ENCODE assay signal across 10 cellular contexts in the genomic region with DNA sequence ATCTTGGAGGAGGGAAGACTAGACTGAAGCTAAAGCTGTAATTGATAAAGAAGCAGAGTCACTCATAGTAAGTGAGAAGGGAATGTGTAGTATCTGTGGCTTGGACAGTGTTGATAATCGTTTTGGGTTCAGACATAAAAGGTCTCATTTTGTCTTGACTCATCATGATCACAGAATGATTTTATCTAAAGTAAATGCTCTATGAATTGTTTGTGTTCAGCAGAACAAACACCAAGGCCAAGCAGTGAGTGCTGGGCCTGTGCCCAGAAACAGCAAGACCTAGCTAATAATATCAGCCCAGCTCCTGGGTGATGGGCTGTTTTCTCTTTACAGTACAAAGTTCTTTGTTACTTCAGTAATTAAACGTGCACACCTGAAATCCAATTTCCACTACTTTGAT. TPM values are rescaled to one million over a fixed set of nuclear protein-coding genes. Genes with fewer than 3 reads are reported as not detected.
DNase-seq lines count a peak whose midpoint lies in the region; ATAC-seq and TF ChIP-seq lines count a peak whose summit lies in the region.
"Had no signal": no experiment of that assay in that cellular context is flagged by ENCODE, and none has a peak within 500 bp of the region (broad histone marks: within the 10 kb centered on the region; RNA-seq: fewer than 3 reads in every experiment).

No MANE protein-coding gene starts in this region.

- no peaks in the 10 kb centered on the region for H3K9me3 ChIP-seq in mucosa of descending colon

- no peaks in the 10 kb centered on the region for H3K27me3 Mint-ChIP-seq in effector memory CD8-positive, alpha-beta T cell
- peaks cover 3% of the 10 kb centered on the region for H3K27me3 Mint-ChIP-seq in activated CD8-positive, alpha-beta T cell treated with anti-CD3 and anti-CD28 coated beads for 36 hours
- H3K27me3 Mint-ChIP-seq: activated naive CD4-positive, alpha-beta T cell treated with anti-CD3 and anti-CD28 coated beads, Interleukin-2, amount 50 U/mL, for 24 hours; T-helper 17 cell had no signal

- no peak overlapping the region for H3K4me3 ChIP-seq in AG10803 (ENCODE audit: low read length)
- no peak overlapping the region for H3K4me3 ChIP-seq in mucosa of descending colon

- H3K27ac Mint-ChIP-seq in effector memory CD8-positive, alpha-beta T cell, result no peak overlapping the region
- H3K27ac Mint-ChIP-seq in activated CD8-positive, alpha-beta T cell treated with anti-CD3 and anti-CD28 coated beads for 36 hours, result no peak overlapping the region
- H3K27ac Mint-ChIP-seq: activated naive CD4-positive, alpha-beta T cell treated with anti-CD3 and anti-CD28 coated beads, Interleukin-2, amount 50 U/mL, for 24 hours; T-helper 17 cell had no signal

- CTCF ChIA-PET in activated CD8-positive, alpha-beta T cell treated with anti-CD3 and anti-CD28 coated beads for 36 hours (lab: Charles Lee), result no interaction called here

- peaks cover 3% of the 10 kb centered on the region for H3K4me1 ChIP-seq in mucosa of descending colon (ENCODE audit: low read depth)

- no peak overlapping the region for H3K4me3 Mint-ChIP-seq in effector memory CD8-positive, alpha-beta T cell
- no peak overlapping the region for H3K4me3 Mint-ChIP-seq in activated CD8-positive, alpha-beta T cell treated with anti-CD3 and anti-CD28 coated beads for 36 hours
- H3K4me3 Mint-ChIP-seq: activated naive CD4-positive, alpha-beta T cell treated with anti-CD3 and anti-CD28 coated beads, Interleukin-2, amount 50 U/mL, for 24 hours; T-helper 17 cell had no signal

- H3K36me3 ChIP-seq in mucosa of descending colon (ENCODE audit: low read depth), result no peaks in the 10 kb centered on the region

- ATAC-seq in mucosa of descending colon, result peak; percentile 61
- no peak for ATAC-seq in effector memory CD8-positive, alpha-beta T cell (replicated peaks)
- no peak for ATAC-seq in activated CD8-positive, alpha-beta T cell treated with anti-CD3 and anti-CD28 coated beads for 36 hours
- ATAC-seq: T-helper 17 cell had no signal

- H3K9me3 Mint-ChIP-seq in effector memory CD8-positive, alpha-beta T cell, result peaks cover 16 to 28% of the 10 kb centered on the region in 2 donors
- no peaks in the 10 kb centered on the region for H3K9me3 Mint-ChIP-seq in activated CD8-positive, alpha-beta T cell treated with anti-CD3 and anti-CD28 coated beads for 36 hours

- intact Hi-C loops in mucosa of descending colon (cut with DNase I, micrococcal nuclease), result no loop called here
- intact Hi-C loops in activated CD8-positive, alpha-beta T cell treated with anti-CD3 and anti-CD28 coated beads for 36 hours (cut with micrococcal nuclease), result no loop called here

- DNase-seq in AG10803 (ENCODE audit: low read depth) (peak; percentile 45), NCI-H128 (lab: John Stamatoyannopoulos, UW; ENCODE audit: unreplicated experiment) (peak; percentile 17), cerebellar cortex (ENCODE audit: low spot score) (peak; percentile 76), mucosa of descending colon (peak in 2 of 3 donors; percentile 14 to 27), RPMI8226 (no peak), NCI-H82 treated with DMSO at 0.1 percent for 48 hours (lab: John Stamatoyannopoulos, UW; ENCODE audit: unreplicated experiment) (no peak)
- DNase-seq in effector memory CD8-positive, alpha-beta T cell, result no peak
- no peak for DNase-seq in activated CD8-positive, alpha-beta T cell treated with anti-CD3 and anti-CD28 coated beads for 36 hours
- DNase-seq: T-helper 17 cell had no signal

- no peaks in the 10 kb centered on the region for H3K36me3 Mint-ChIP-seq in effector memory CD8-positive, alpha-beta T cell (ENCODE audit: insufficient read depth)
- H3K36me3 Mint-ChIP-seq in activated CD8-positive, alpha-beta T cell treated with anti-CD3 and anti-CD28 coated beads for 36 hours (ENCODE audit: low read depth), result no peaks in the 10 kb centered on the region
- H3K36me3 Mint-ChIP-seq: activated naive CD4-positive, alpha-beta T cell treated with anti-CD3 and anti-CD28 coated beads, Interleukin-2, amount 50 U/mL, for 24 hours had no signal

- no peak for TF ChIP-seq CTCF in AG10803 (conservative IDR thresholded peaks at IDR 0.05; ENCODE audit: low read length)
- TF ChIP-seq CTCF in mucosa of descending colon (IDR thresholded peaks at IDR 0.05), result no peak
- TF ChIP-seq CTCF in activated CD8-positive, alpha-beta T cell treated with anti-CD3 and anti-CD28 coated beads for 36 hours (IDR thresholded peaks at IDR 0.05), result no peak

- POLR2A ChIA-PET in activated CD8-positive, alpha-beta T cell treated with anti-CD3 and anti-CD28 coated beads for 36 hours (lab: Charles Lee), result no interaction called here

- H3K4me1 Mint-ChIP-seq in effector memory CD8-positive, alpha-beta T cell (ENCODE audit: low read depth in 2 of 2), result no peaks in the 10 kb centered on the region
- H3K4me1 Mint-ChIP-seq in activated CD8-positive, alpha-beta T cell treated with anti-CD3 and anti-CD28 coated beads for 36 hours (ENCODE audit: low read depth), result no peaks in the 10 kb centered on the region
- H3K4me1 Mint-ChIP-seq: activated naive CD4-positive, alpha-beta T cell treated with anti-CD3 and anti-CD28 coated beads, Interleukin-2, amount 50 U/mL, for 24 hours; T-helper 17 cell had no signal

RNA-seq across cellular contexts. Expression of a gene that starts 26.7 kb away (rescaled TPM):
- 10 to 100 TPM; 18.4 to 34.4 (median 25.0) TPM for total RNA-seq in mucosa of descending colon
- not detected for total RNA-seq in activated CD8-positive, alpha-beta T cell treated with anti-CD3 and anti-CD28 coated beads for 36 hours

Comparison
In these comparisons a context has a peak if more than half of its experiments do, and no peak if none do; other contexts are left out.
1. DNase-seq: peak in AG10803 (single experiment), NCI-H128 (single experiment), cerebellar cortex (single experiment) and mucosa of descending colon (2 of 3); none in RPMI8226 (single experiment), NCI-H82 treated with DMSO at 0.1 percent for 48 hours (single experiment), effector memory CD8-positive, alpha-beta T cell (0 of 3) and activated CD8-positive, alpha-beta T cell treated with anti-CD3 and anti-CD28 coated beads for 36 hours (single experiment).
2. RNA of a gene that starts 26.7 kb away (total RNA-seq): 18.4 to 34.4 TPM in mucosa of descending colon; not detected in activated CD8-positive, alpha-beta T cell treated with anti-CD3 and anti-CD28 coated beads for 36 hours; every median in the first group is over 10 times any median in the second.